ENCODE assay signal across 28 cellular contexts in the genomic region with DNA sequence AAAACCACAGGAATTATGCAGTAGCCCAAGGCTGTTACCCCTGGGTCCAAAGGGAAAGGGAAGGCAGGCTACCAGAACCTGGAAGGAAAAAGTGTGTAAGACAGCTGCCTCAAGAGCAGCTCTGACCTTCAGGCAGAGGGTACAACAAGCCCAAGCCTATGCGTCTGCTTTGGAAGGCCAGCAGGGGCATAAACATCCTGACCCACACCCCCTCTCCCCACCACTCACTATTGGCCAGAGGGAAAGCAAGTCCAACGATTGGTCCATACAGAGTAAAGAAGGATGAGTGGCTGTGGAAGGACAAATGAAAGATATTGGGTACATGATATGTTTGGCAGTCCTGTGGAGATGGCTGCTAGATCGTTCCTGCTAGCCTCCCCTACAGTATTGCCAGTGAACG.
"Had no signal": no experiment of that assay in that cellular context is flagged by ENCODE, and none has a peak within 500 bp of the region (broad histone marks: within the 10 kb centered on the region; RNA-seq: fewer than 3 reads in every experiment).

No MANE protein-coding gene starts in this region.

- DNase-seq: heart right ventricle; immature natural killer cell; kidney; left colon; left lung; midbrain; mucosa of descending colon; naive thymus-derived CD4-positive, alpha-beta T cell; ovary; right lobe of liver; stimulated activated CD4-positive, alpha-beta T cell treated with anti-CD3 and anti-CD28 coated beads, Interleukin-12 subunit alpha, Interleukin-12 subunit beta, amount 100 ng/mL, for 4 hours; stimulated activated CD4-positive, alpha-beta T cell treated with anti-CD3 and anti-CD28 coated beads, Interleukin-15, amount 100 ng/mL, for 24 hours; stimulated activated CD4-positive, alpha-beta T cell treated with anti-CD3 and anti-CD28 coated beads, Interleukin-2, amount 100 ng/mL, for 24 hours; stimulated activated CD4-positive, alpha-beta T cell treated with anti-CD3 and anti-CD28 coated beads, Interleukin-4, amount 100 ng/mL, for 1 hour; stimulated activated naive B cell treated with anti-CD40 and anti-IgM and Interleukin-4, amounts not matched to agents 10 μg/mL and 1 μg/mL and 100 μg/mL, for 72 hours; stimulated activated naive CD8-positive, alpha-beta T cell treated with anti-CD3 and anti-CD28 coated beads, Interleukin-15, Interleukin-2, amounts not matched to agents 100 U/mL and 50 U/mL, for 24 hours; stomach; testis; thyroid gland; trophoblast cell; upper lobe of right lung had no signal

- H3K36me3 ChIP-seq: heart right ventricle, left lung, ovary, right atrium auricular region, right lobe of liver, stomach, thyroid gland, upper lobe of right lung had no signal

- H2AFZ ChIP-seq: hepatocyte had no signal

- H3K4me3 ChIP-seq: heart right ventricle, hepatocyte, left lung, lung, mucosa of descending colon, ovary, right atrium auricular region, right lobe of liver, skin epidermis, stomach, testis, thyroid gland, upper lobe of right lung had no signal

- ATAC-seq: heart right ventricle; left colon; left lung; mucosa of descending colon; naive thymus-derived CD4-positive, alpha-beta T cell; natural killer cell treated with Interleukin-12 subunit alpha and Interleukin-12 subunit beta and Interleukin-15 and Interleukin-18, amount 100 ng/mL, for 72 hours; right lobe of liver; stimulated activated naive B cell treated with anti-CD40 and anti-IgM and Interleukin-4, amounts not matched to agents 10 μg/mL and 1 μg/mL and 100 μg/mL, for 72 hours; stimulated activated naive CD8-positive, alpha-beta T cell treated with anti-CD3 and anti-CD28 coated beads, Interleukin-15, Interleukin-2, amounts not matched to agents 100 U/mL and 50 U/mL, for 24 hours; upper lobe of right lung had no signal

- H3K27me3 ChIP-seq: ovary, right atrium auricular region, right lobe of liver, testis, upper lobe of right lung had no signal

- H3K27ac ChIP-seq: heart right ventricle, hepatocyte, left lung, ovary, right atrium auricular region, right lobe of liver, skin epidermis, stomach, testis, thyroid gland, upper lobe of right lung had no signal

- H3K79me2 ChIP-seq: hepatocyte had no signal

- H3K4me2 ChIP-seq: hepatocyte had no signal

- FAIRE-seq: islet of Langerhans, kidney, urothelium cell line had no signal

- H3K4me1 ChIP-seq: heart right ventricle, left lung, right atrium auricular region, right lobe of liver, stomach, testis, thyroid gland, upper lobe of right lung had no signal

- H3K9me3 ChIP-seq: heart right ventricle, left lung, mucosa of descending colon, ovary, right atrium auricular region, right lobe of liver, stomach, testis, thyroid gland, upper lobe of right lung had no signal
